15 cellular contexts compared by ENCODE assay signal in the genomic region with DNA sequence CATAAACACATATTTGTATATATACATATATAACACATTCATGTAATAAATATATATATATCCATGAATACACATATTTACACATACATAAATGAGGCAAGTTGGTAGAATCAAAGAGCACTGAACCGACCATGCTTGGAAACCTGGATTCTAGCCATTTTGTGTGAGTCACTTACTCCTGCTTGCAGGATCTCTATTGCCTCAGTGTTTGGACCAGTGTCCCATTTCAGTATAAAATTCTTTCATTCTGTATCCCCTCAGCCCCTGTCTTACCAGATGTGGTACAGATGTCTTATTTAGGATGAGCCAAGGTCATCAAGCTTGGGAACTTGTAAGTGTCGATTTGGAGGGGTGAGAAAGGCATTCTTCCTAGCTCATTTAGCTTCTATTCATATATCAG.
DNase-seq lines count a peak whose midpoint lies in the region; ATAC-seq and TF ChIP-seq lines count a peak whose summit lies in the region.
"Had no signal": no experiment of that assay in that cellular context is flagged by ENCODE, and none has a peak within 500 bp of the region (broad histone marks: within the 10 kb centered on the region; RNA-seq: fewer than 3 reads in every experiment).

No MANE protein-coding gene starts in this region.

- ATAC-seq in right cardiac atrium: peak; percentile 43 to 65
- ATAC-seq: activated naive CD4-positive, alpha-beta T cell treated with anti-CD3 and anti-CD28 coated beads, Interleukin-2, amount 50 U/mL, for 72 hours; T-helper 17 cell had no signal

- H3K27me3 ChIP-seq in right cardiac atrium (ENCODE audit: control insufficient read depth, insufficient read depth): no peaks in the 10 kb centered on the region

- in situ Hi-C loops in ACHN (cut with HindIII; ENCODE audit: low pct_ligation_motif_present, low pct_unique_long_range_greater_than_20kb, low sequenced_read_pairs) (no loop called here), astrocyte of the spinal cord (cut with HindIII; ENCODE audit: low sequenced_read_pairs) (no loop called here)

- no peaks in the 10 kb centered on the region for H3K9me3 Mint-ChIP-seq in activated T-helper 1 cell treated with anti-CD3 and anti-CD28 coated beads, Interleukin-12 subunit alpha, Interleukin-12 subunit beta, Interleukin-2, Interleukin-4 antibody, amounts not matched to agents 30 ng/mL and 10 ng/mL and 1 ng/mL, durations not matched to agents 14 hours and 24 hours and 36 hours

- TF ChIP-seq CTCF in astrocyte of the spinal cord (IDR thresholded peaks at IDR 0.05; ENCODE audit: low read depth, low read length): no peak

- intact Hi-C loops in right cardiac atrium (cut with DNase I): no loop called here
- intact Hi-C loops in activated T-helper 1 cell treated with anti-CD3 and anti-CD28 coated beads, Interleukin-12 subunit alpha, Interleukin-12 subunit beta, Interleukin-2, Interleukin-4 antibody, amounts not matched to agents 30 ng/mL and 10 ng/mL and 1 ng/mL, durations not matched to agents 14 hours and 24 hours and 36 hours (cut with micrococcal nuclease): no loop called here

- H3K4me3 ChIP-seq in astrocyte of the spinal cord (ENCODE audit: low read depth, low read length) (no peak overlapping the region), right cardiac atrium (ENCODE audit: low read length) (no peak overlapping the region)

- peak; percentile 23 for DNase-seq in ACHN
- peak; percentile 28 for DNase-seq in GM04503 (ENCODE audit: low read depth)
- DNase-seq in astrocyte of the spinal cord (ENCODE audit: low read depth, low spot score): peak; percentile 49
- DNase-seq in right cardiac atrium: no peak
- DNase-seq in NCI-H748 treated with DMSO at 0.1 percent for 48 hours (lab: John Stamatoyannopoulos, UW): no peak
- DNase-seq in activated T-helper 1 cell treated with anti-CD3 and anti-CD28 coated beads, Interleukin-12 subunit alpha, Interleukin-12 subunit beta, Interleukin-2, Interleukin-4 antibody, amounts not matched to agents 30 ng/mL and 10 ng/mL and 1 ng/mL, durations not matched to agents 14 hours and 24 hours and 36 hours (ENCODE audit: low spot score): no peak
- no peak for DNase-seq in stimulated activated naive CD4-positive, alpha-beta T cell (lab: John Stamatoyannopoulos, UW)
- DNase-seq in DMS53 treated with DMSO at 0.1 percent for 48 hours (lab: John Stamatoyannopoulos, UW; ENCODE audit: unreplicated experiment): no peak
- DNase-seq: activated CD8-positive, alpha-beta memory T cell treated with anti-CD3 and anti-CD28 coated beads, Interleukin-2, amount 50 U/mL, for 48 hours; Kasumi-1; NCI-H2029 treated with DMSO at 0.1 percent for 48 hours; NCI-H774; T-helper 17 cell had no signal

- WGBS in right cardiac atrium: 39% methylated on average over 2 of the region's 2 CpGs

- no peaks in the 10 kb centered on the region for H3K4me1 ChIP-seq in right cardiac atrium (ENCODE audit: control insufficient read depth, insufficient read depth, low read length)

- H3K4me3 Mint-ChIP-seq in activated T-helper 1 cell treated with anti-CD3 and anti-CD28 coated beads, Interleukin-12 subunit alpha, Interleukin-12 subunit beta, Interleukin-2, Interleukin-4 antibody, amounts not matched to agents 30 ng/mL and 10 ng/mL and 1 ng/mL, durations not matched to agents 14 hours and 24 hours and 36 hours: no peak overlapping the region
- H3K4me3 Mint-ChIP-seq: B cell, T-helper 17 cell had no signal

- H3K27me3 Mint-ChIP-seq in activated T-helper 1 cell treated with anti-CD3 and anti-CD28 coated beads, Interleukin-12 subunit alpha, Interleukin-12 subunit beta, Interleukin-2, Interleukin-4 antibody, amounts not matched to agents 30 ng/mL and 10 ng/mL and 1 ng/mL, durations not matched to agents 14 hours and 24 hours and 36 hours (ENCODE audit: insufficient read depth): no peaks in the 10 kb centered on the region
- H3K27me3 Mint-ChIP-seq: B cell, T-helper 17 cell had no signal

- H3K27ac Mint-ChIP-seq in activated T-helper 1 cell treated with anti-CD3 and anti-CD28 coated beads, Interleukin-12 subunit alpha, Interleukin-12 subunit beta, Interleukin-2, Interleukin-4 antibody, amounts not matched to agents 30 ng/mL and 10 ng/mL and 1 ng/mL, durations not matched to agents 14 hours and 24 hours and 36 hours: no peak overlapping the region
- H3K27ac Mint-ChIP-seq: activated naive CD4-positive, alpha-beta T cell treated with anti-CD3 and anti-CD28 coated beads, Interleukin-2, amount 50 U/mL, for 72 hours; B cell; T-helper 17 cell had no signal

- H3K27ac ChIP-seq in right cardiac atrium (ENCODE audit: low read length): no peak overlapping the region

- no peaks in the 10 kb centered on the region for H3K9me3 ChIP-seq in right cardiac atrium (ENCODE audit: control insufficient read depth, low read length)

- no peaks in the 10 kb centered on the region for H3K4me1 Mint-ChIP-seq in activated T-helper 1 cell treated with anti-CD3 and anti-CD28 coated beads, Interleukin-12 subunit alpha, Interleukin-12 subunit beta, Interleukin-2, Interleukin-4 antibody, amounts not matched to agents 30 ng/mL and 10 ng/mL and 1 ng/mL, durations not matched to agents 14 hours and 24 hours and 36 hours (ENCODE audit: low read depth)
- H3K4me1 Mint-ChIP-seq: B cell, T-helper 17 cell had no signal

- H3K36me3 Mint-ChIP-seq in activated T-helper 1 cell treated with anti-CD3 and anti-CD28 coated beads, Interleukin-12 subunit alpha, Interleukin-12 subunit beta, Interleukin-2, Interleukin-4 antibody, amounts not matched to agents 30 ng/mL and 10 ng/mL and 1 ng/mL, durations not matched to agents 14 hours and 24 hours and 36 hours (ENCODE audit: low read depth): no peaks in the 10 kb centered on the region
- H3K36me3 Mint-ChIP-seq: activated naive CD4-positive, alpha-beta T cell treated with anti-CD3 and anti-CD28 coated beads, Interleukin-2, amount 50 U/mL, for 72 hours had no signal

Comparison
In these comparisons a context has a peak if more than half of its experiments do, and no peak if none do; other contexts are left out.
1. DNase-seq: peak in ACHN (single experiment), GM04503 (single experiment) and astrocyte of the spinal cord (single experiment); none in right cardiac atrium (0 of 3), NCI-H748 treated with DMSO at 0.1 percent for 48 hours (single experiment), activated T-helper 1 cell treated with anti-CD3 and anti-CD28 coated beads, Interleukin-12 subunit alpha, Interleukin-12 subunit beta, Interleukin-2, Interleukin-4 antibody, amounts not matched to agents 30 ng/mL and 10 ng/mL and 1 ng/mL, durations not matched to agents 14 hours and 24 hours and 36 hours (single experiment), stimulated activated naive CD4-positive, alpha-beta T cell (0 of 6) and DMS53 treated with DMSO at 0.1 percent for 48 hours (single experiment).